15 cellular contexts compared by ENCODE assay signal in the genomic region with DNA sequence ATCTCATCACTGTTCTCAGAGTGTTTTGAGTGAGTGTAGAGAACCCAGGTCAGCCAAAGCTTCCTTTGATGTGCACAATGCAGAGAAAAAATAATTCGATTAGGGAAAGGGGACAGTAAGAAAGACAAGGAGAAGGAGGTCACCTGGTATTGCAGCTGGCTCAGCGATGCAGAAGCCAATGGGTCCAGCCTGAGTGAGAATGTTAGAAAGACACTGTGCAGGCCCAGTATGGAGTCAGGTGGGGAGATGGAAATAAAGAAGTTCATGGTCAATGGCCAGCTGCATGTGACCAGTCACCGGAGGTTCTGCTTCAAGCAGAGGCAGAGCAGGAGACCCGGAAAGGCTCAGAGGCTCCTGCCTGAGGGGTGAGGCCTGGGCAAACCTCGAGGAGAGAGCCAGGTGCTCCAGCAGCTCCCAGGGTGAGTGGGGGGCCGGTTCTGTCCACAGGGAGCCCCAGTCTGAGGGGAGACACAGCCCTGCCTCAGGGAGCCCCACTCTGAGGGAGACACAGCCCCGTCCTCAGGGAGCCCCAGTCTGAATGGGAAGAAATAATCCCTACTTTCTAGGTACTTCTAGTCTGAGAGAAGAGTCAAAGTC. TPM values are rescaled to one million over a fixed set of nuclear protein-coding genes. Genes with fewer than 3 reads are reported as not detected.
DNase-seq lines count a peak whose midpoint lies in the region; ATAC-seq and TF ChIP-seq lines count a peak whose summit lies in the region.
"Had no signal": no experiment of that assay in that cellular context is flagged by ENCODE, and none has a peak within 500 bp of the region (broad histone marks: within the 10 kb centered on the region; RNA-seq: fewer than 3 reads in every experiment).

No MANE protein-coding gene starts in this region.

- H4K20me1 ChIP-seq in Loucy (ENCODE audit: insufficient read depth, low read length, poor library complexity, severe bottlenecking), result no peaks in the 10 kb centered on the region
- H4K20me1 ChIP-seq in GM23248 (ENCODE audit: insufficient read depth), result no peaks in the 10 kb centered on the region

- peak overlapping the region; percentile 9 for H3K27ac Mint-ChIP-seq in central memory CD8-positive, alpha-beta T cell (ENCODE audit: low read depth)
- H3K27ac Mint-ChIP-seq in activated T-helper 17 cell treated with anti-CD3 and anti-CD28 coated beads, Interleukin-2, amount 50 U/mL, for 72 hours, result no peak overlapping the region
- H3K27ac Mint-ChIP-seq: CD4-positive, CD25-positive, alpha-beta regulatory T cell had no signal

- in situ Hi-C loops in GM23248 (cut with MboI), result no loop called here

- no peaks in the 10 kb centered on the region for H3K27me3 ChIP-seq in BE2C
- no peaks in the 10 kb centered on the region for H3K27me3 ChIP-seq in Loucy (ENCODE audit: insufficient read depth, low read length, poor library complexity, severe bottlenecking)
- H3K27me3 ChIP-seq in GM23248 (replicated peaks; ENCODE audit: insufficient read depth), result no peaks in the 10 kb centered on the region
- H3K27me3 ChIP-seq: BLaER1 treated with 17β-estradiol and CSF1 and Interleukin-3, amounts not matched to agents 10 nM and 100 nM had no signal

- no peak overlapping the region for H2AFZ ChIP-seq in Loucy (ENCODE audit: low read length)
- H2AFZ ChIP-seq in GM23248, result no peak overlapping the region

- H3K9me2 ChIP-seq in Loucy (replicated peaks; ENCODE audit: low read depth, low read length), result no peaks in the 10 kb centered on the region
- no peaks in the 10 kb centered on the region for H3K9me2 ChIP-seq in GM23248 (ENCODE audit: insufficient read depth)

- DNase-seq in BE2C (peak; percentile 31), retina (peak; percentile 28), AG20443 (ENCODE audit: low spot score) (no peak), GM23248 (no peak)
- DNase-seq in central memory CD8-positive, alpha-beta T cell (ENCODE audit: low spot score in 2 of 2), result no peak
- DNase-seq: CD4-positive, CD25-positive, alpha-beta regulatory T cell; GF-D8; GOT3 had no signal

- H3K4me3 ChIP-seq in BE2C (ENCODE audit: low read depth, low read length) (no peak overlapping the region), Loucy (ENCODE audit: low read length, poor library complexity, severe bottlenecking) (peak overlapping the region; percentile 31), GM23248 (no peak overlapping the region)
- H3K4me3 ChIP-seq: BLaER1 treated with 17β-estradiol and CSF1 and Interleukin-3, amounts not matched to agents 10 nM and 100 nM; GM12878; HAP-1 had no signal

- peak overlapping the region; percentile 61 for H3K4me2 ChIP-seq in Loucy (ENCODE audit: low read depth, low read length, poor library complexity, severe bottlenecking)
- H3K4me2 ChIP-seq in GM23248 (ENCODE audit: unreplicated experiment), result no peak overlapping the region

- no peaks in the 10 kb centered on the region for H3K79me2 ChIP-seq in Loucy (ENCODE audit: insufficient read depth, low read length)
- H3K79me2 ChIP-seq in GM23248 (ENCODE audit: insufficient read depth), result no peaks in the 10 kb centered on the region

- H3K4me3 Mint-ChIP-seq in central memory CD8-positive, alpha-beta T cell, result no peak overlapping the region
- H3K4me3 Mint-ChIP-seq in activated T-helper 17 cell treated with anti-CD3 and anti-CD28 coated beads, Interleukin-2, amount 50 U/mL, for 72 hours, result no peak overlapping the region
- H3K4me3 Mint-ChIP-seq: CD4-positive, CD25-positive, alpha-beta regulatory T cell had no signal

- H3K9ac ChIP-seq in Loucy (ENCODE audit: low read depth, low read length, poor library complexity, severe bottlenecking) (peak overlapping the region; percentile 26), GM23248 (no peak overlapping the region)
- H3K9ac ChIP-seq: BLaER1 treated with 17β-estradiol and CSF1 and Interleukin-3, amounts not matched to agents 10 nM and 100 nM had no signal

- H3K36me3 ChIP-seq in BE2C, result no peaks in the 10 kb centered on the region
- no peaks in the 10 kb centered on the region for H3K36me3 ChIP-seq in Loucy (ENCODE audit: insufficient read depth, low read length)
- H3K36me3 ChIP-seq in GM23248 (ENCODE audit: low read depth), result no peaks in the 10 kb centered on the region
- H3K36me3 ChIP-seq: BLaER1 treated with 17β-estradiol and CSF1 and Interleukin-3, amounts not matched to agents 10 nM and 100 nM; HAP-1 had no signal

- H3K27ac ChIP-seq in GM23248, result no peak overlapping the region
- H3K27ac ChIP-seq: BLaER1 treated with 17β-estradiol and CSF1 and Interleukin-3, amounts not matched to agents 10 nM and 100 nM had no signal

- no peaks in the 10 kb centered on the region for H3K36me3 Mint-ChIP-seq in central memory CD8-positive, alpha-beta T cell (ENCODE audit: insufficient read depth)
- H3K36me3 Mint-ChIP-seq in activated T-helper 17 cell treated with anti-CD3 and anti-CD28 coated beads, Interleukin-2, amount 50 U/mL, for 72 hours (ENCODE audit: low read depth), result no peaks in the 10 kb centered on the region
- H3K36me3 Mint-ChIP-seq: CD4-positive, CD25-positive, alpha-beta regulatory T cell had no signal

- H3K4me1 ChIP-seq in BE2C (peaks cover 18% of the 10 kb centered on the region), Loucy (ENCODE audit: insufficient read depth, low read length, poor library complexity, severe bottlenecking) (peaks cover 28% of the 10 kb centered on the region), GM23248 (ENCODE audit: insufficient read depth) (no peaks in the 10 kb centered on the region)
- H3K4me1 ChIP-seq: HAP-1 had no signal

- no peaks in the 10 kb centered on the region; the same call in 1 of the 2 replicates for H3K9me3 ChIP-seq in BE2C
- no peaks in the 10 kb centered on the region for H3K9me3 ChIP-seq in Loucy (ENCODE audit: insufficient read depth, low read depth, low read length)
- no peaks in the 10 kb centered on the region for H3K9me3 ChIP-seq in GM23248 (ENCODE audit: low read depth)
- H3K9me3 ChIP-seq: BLaER1 treated with 17β-estradiol and CSF1 and Interleukin-3, amounts not matched to agents 10 nM and 100 nM; HAP-1 had no signal

- H3K9me3 Mint-ChIP-seq in central memory CD8-positive, alpha-beta T cell, result no peaks in the 10 kb centered on the region
- H3K9me3 Mint-ChIP-seq in activated T-helper 17 cell treated with anti-CD3 and anti-CD28 coated beads, Interleukin-2, amount 50 U/mL, for 72 hours, result no peaks in the 10 kb centered on the region
- H3K9me3 Mint-ChIP-seq: CD4-positive, CD25-positive, alpha-beta regulatory T cell had no signal

- WGBS in GM23248 (ENCODE audit: low coverage in 1 of 2, low lambda C conversion rate in 2 of 2, missing lambda C conversion rate in 2 of 2), 2 experiments, result 42 to 46% methylated on average over 7 of the region's 7 CpGs

- TF ChIP-seq CTCF in BE2C (IDR thresholded peaks at IDR 0.05; ENCODE audit: low read depth, low read length) (no peak), Loucy (conservative IDR thresholded peaks at IDR 0.05; ENCODE audit: low read length) (no peak)

- ATAC-seq in central memory CD8-positive, alpha-beta T cell (replicated peaks; ENCODE audit: extremely low read depth, poor library complexity, severe bottlenecking), result no peak
- no peak for ATAC-seq in activated T-helper 17 cell treated with anti-CD3 and anti-CD28 coated beads, Interleukin-2, amount 50 U/mL, for 72 hours (replicated peaks)
- ATAC-seq: GM12878 had no signal

- H3K27me3 Mint-ChIP-seq in central memory CD8-positive, alpha-beta T cell, result peaks cover 16% of the 10 kb centered on the region
- peaks cover 5% of the 10 kb centered on the region for H3K27me3 Mint-ChIP-seq in activated T-helper 17 cell treated with anti-CD3 and anti-CD28 coated beads, Interleukin-2, amount 50 U/mL, for 72 hours
- H3K27me3 Mint-ChIP-seq: CD4-positive, CD25-positive, alpha-beta regulatory T cell had no signal

- H3F3A ChIP-seq in Loucy (ENCODE audit: low read depth) (no peaks in the 10 kb centered on the region), GM23248 (ENCODE audit: insufficient read depth) (no peaks in the 10 kb centered on the region)

- H3K4me1 Mint-ChIP-seq in central memory CD8-positive, alpha-beta T cell, result no peaks in the 10 kb centered on the region
- no peaks in the 10 kb centered on the region for H3K4me1 Mint-ChIP-seq in activated T-helper 17 cell treated with anti-CD3 and anti-CD28 coated beads, Interleukin-2, amount 50 U/mL, for 72 hours
- H3K4me1 Mint-ChIP-seq: CD4-positive, CD25-positive, alpha-beta regulatory T cell had no signal

RNA-seq across cellular contexts. Expression of gene LRFN2, which starts 51.3 kb away (rescaled TPM):
- 13.0 TPM for polyA plus RNA-seq in BE2C (2012; ENCODE audit: insufficient read depth, insufficient read length, low read depth)
- not detected in 2 replicates for total RNA-seq in GM23248 (2014; rRNA removed; shearing (Covaris generic))
- polyA plus RNA-seq in GM23248 (2016; fragmentation: Nextera tagmentation; extraction: Ambion mirVana), result not detected in 2 replicates
- under 1 TPM in 1 of 2 donors, not detected in 1; 0.08 TPM for total RNA-seq in activated T-helper 17 cell treated with anti-CD3 and anti-CD28 coated beads, Interleukin-2, amount 50 U/mL, for 72 hours
- total RNA-seq: CD4-positive, CD25-positive, alpha-beta regulatory T cell; GM12878; HepG2 had no signal
- polyA plus RNA-seq: AG04450; CD4-positive, CD25-positive, alpha-beta regulatory T cell; GM12878; HepG2 had no signal

Comparison
In these comparisons a context has a peak if more than half of its experiments do, and no peak if none do; other contexts are left out.
1. DNase-seq: peak in BE2C (single experiment) and retina (single experiment); none in central memory CD8-positive, alpha-beta T cell (0 of 2), AG20443 (single experiment) and GM23248 (single experiment).